20 cellular contexts compared by ENCODE assay signal in genomic region chr19:28949535-28949934, GRCh38.
DNase-seq lines count a peak whose midpoint lies in the region; TF ChIP-seq lines count a peak whose summit lies in the region.
"Had no signal": no experiment of that assay in that cellular context is flagged by ENCODE, and none has a peak within 500 bp of the region (broad histone marks: within the 10 kb centered on the region; RNA-seq: fewer than 3 reads in every experiment).

No MANE protein-coding gene starts in this region.

- H3K27ac ChIP-seq in vagina (peak overlapping the region; percentile 20), uterus (no peak overlapping the region)

- TF ChIP-seq CTCF in vagina (IDR thresholded peaks at IDR 0.05) (no peak), uterus (IDR thresholded peaks at IDR 0.05) (no peak)

- H3K27me3 ChIP-seq in NT2/D1 (ENCODE audit: insufficient read depth, insufficient read length) = no peaks in the 10 kb centered on the region
- H3K27me3 ChIP-seq in vagina = no peaks in the 10 kb centered on the region
- no peaks in the 10 kb centered on the region for H3K27me3 ChIP-seq in uterus
- H3K27me3 ChIP-seq: MG63 had no signal

- H3K9ac ChIP-seq in NT2/D1 (ENCODE audit: insufficient read length, low read depth) = no peak overlapping the region

- intact Hi-C loops in vagina (cut with DNase I) = no loop called here
- intact Hi-C loops in uterus (cut with DNase I; ENCODE audit: low total_unique reads) = no loop called here

- H3K36me3 ChIP-seq in NT2/D1 (ENCODE audit: insufficient read depth, insufficient read length, low read length) (no peaks in the 10 kb centered on the region), vagina (no peaks in the 10 kb centered on the region), uterus (no peaks in the 10 kb centered on the region)
- H3K36me3 ChIP-seq: MG63 had no signal

- H3K4me1 ChIP-seq in NT2/D1 (ENCODE audit: insufficient read depth, insufficient read length) (no peaks in the 10 kb centered on the region), vagina (no peaks in the 10 kb centered on the region), uterus (no peaks in the 10 kb centered on the region)

- H3K9me3 ChIP-seq in NT2/D1 (ENCODE audit: insufficient read depth, low read length) = no peaks in the 10 kb centered on the region
- no peaks in the 10 kb centered on the region for H3K9me3 ChIP-seq in vagina
- H3K9me3 ChIP-seq in uterus = no peaks in the 10 kb centered on the region
- H3K9me3 ChIP-seq: MG63 had no signal

- H3K4me3 ChIP-seq in NT2/D1 (ENCODE audit: insufficient read length, low read depth) = no peak overlapping the region
- no peak overlapping the region for H3K4me3 ChIP-seq in vagina
- no peak overlapping the region for H3K4me3 ChIP-seq in uterus
- H3K4me3 ChIP-seq: MG63 had no signal

- DNase-seq in ELF-1 (ENCODE audit: low read depth, low spot score) = peak; percentile 14
- DNase-seq in NT2/D1 (ENCODE audit: low read depth, low spot score) = peak; percentile 11
- peak; percentile 5 for DNase-seq in iPS DF 19.7 (ENCODE audit: low read depth, low spot score)
- DNase-seq in vagina (ENCODE audit: extremely low spot score in 2 of 2) = no peak
- no peak for DNase-seq in uterus
- no peak for DNase-seq in effector CD4-positive, alpha-beta T cell
- no peak for DNase-seq in Kasumi-1 (lab: John Stamatoyannopoulos, UW)
- DNase-seq: CD4-positive, alpha-beta T cell; HFFc6; KBM-7; MG63; NCI-H1105 treated with DMSO at 0.1 percent for 48 hours; NCI-H146; NCI-H2029; NCI-H446 treated with DMSO at 0.1 percent for 48 hours; NCI-H526; NCI-H82; NK-92 treated with Interleukin-12 subunit alpha and Interleukin-12 subunit beta, amount 100 ng/mL, for 24 hours; RPMI8226; SHP77 had no signal

- no peak for TF ChIP-seq POLR2A in vagina (IDR thresholded peaks at IDR 0.05)
- no peak for TF ChIP-seq POLR2A in uterus (IDR thresholded peaks at IDR 0.05)

Comparison
In these comparisons a context has a peak if more than half of its experiments do, and no peak if none do; other contexts are left out.
1. DNase-seq: peak in ELF-1 (single experiment), NT2/D1 (single experiment) and iPS DF 19.7 (single experiment); none in vagina (0 of 2), uterus (0 of 2), effector CD4-positive, alpha-beta T cell (single experiment) and Kasumi-1 (0 of 2).